1 cellular context compared by ENCODE assay signal in the genomic region with DNA sequence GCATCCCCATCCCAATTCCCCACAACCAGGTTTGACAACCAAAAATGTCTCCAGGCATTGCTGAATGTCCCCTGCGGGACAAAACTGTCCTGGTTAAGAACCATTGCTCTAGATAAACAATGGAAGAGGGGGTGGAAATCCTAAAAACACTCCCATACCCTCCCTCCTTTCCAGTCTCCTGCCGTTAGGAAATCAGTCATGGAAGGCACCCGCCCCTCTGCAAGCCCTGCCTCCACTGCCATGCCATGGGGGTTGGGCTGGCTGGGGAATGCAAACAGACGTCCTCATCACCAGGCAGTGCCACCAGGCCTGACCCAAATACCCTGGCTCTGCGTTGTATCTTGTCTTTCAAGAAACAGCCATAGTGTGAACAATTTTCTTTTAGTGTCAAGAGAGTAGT.
TF ChIP-seq lines count a peak whose summit lies in the region.

No MANE protein-coding gene starts in this region.

TF ChIP-seq in HEK293, 187 proteins besides CTCF, POLR2A, EP300 and RAD21 (continued from another document):
- TF ChIP-seq, protein P1, sequence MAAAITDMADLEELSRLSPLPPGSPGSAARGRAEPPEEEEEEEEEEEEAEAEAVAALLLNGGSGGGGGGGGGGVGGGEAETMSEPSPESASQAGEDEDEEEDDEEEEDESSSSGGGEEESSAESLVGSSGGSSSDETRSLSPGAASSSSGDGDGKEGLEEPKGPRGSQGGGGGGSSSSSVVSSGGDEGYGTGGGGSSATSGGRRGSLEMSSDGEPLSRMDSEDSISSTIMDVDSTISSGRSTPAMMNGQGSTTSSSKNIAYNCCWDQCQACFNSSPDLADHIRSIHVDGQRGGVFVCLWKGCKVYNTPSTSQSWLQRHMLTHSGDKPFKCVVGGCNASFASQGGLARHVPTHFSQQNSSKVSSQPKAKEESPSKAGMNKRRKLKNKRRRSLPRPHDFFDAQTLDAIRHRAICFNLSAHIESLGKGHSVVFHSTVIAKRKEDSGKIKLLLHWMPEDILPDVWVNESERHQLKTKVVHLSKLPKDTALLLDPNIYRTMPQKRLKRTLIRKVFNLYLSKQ (tag by site-specific recombination; IDR thresholded peaks at IDR 0.05; ENCODE audit: borderline replicate concordance): no peak
- TF ChIP-seq ZNF112 (tag by site-specific recombination; IDR thresholded peaks at IDR 0.05) (no peak), ZFP37 (tag by site-specific recombination; IDR thresholded peaks at IDR 0.05) (no peak), ZBTB8A (tag by site-specific recombination; IDR thresholded peaks at IDR 0.05) (no peak), ZNF146 (tag by site-specific recombination; IDR thresholded peaks at IDR 0.05) (no peak), ZNF121 (tag by site-specific recombination; IDR thresholded peaks at IDR 0.05) (no peak), ZNF791 (tag by site-specific recombination; IDR thresholded peaks at IDR 0.05) (no peak), ZNF660 (tag by site-specific recombination; IDR thresholded peaks at IDR 0.05) (no peak), ZEB2 (tag by site-specific recombination; IDR thresholded peaks at IDR 0.05) (no peak), PATZ1 (tag by site-specific recombination; IDR thresholded peaks at IDR 0.05) (no peak), ZSCAN5A (tag by site-specific recombination; IDR thresholded peaks at IDR 0.05) (no peak), SALL2 (tag by site-specific recombination; IDR thresholded peaks at IDR 0.05; ENCODE audit: borderline replicate concordance) (no peak), ZNF529 (tag by site-specific recombination; IDR thresholded peaks at IDR 0.05; ENCODE audit: insufficient replicate concordance) (no peak), OSR2 (tag by site-specific recombination; IDR thresholded peaks at IDR 0.05) (no peak), ZNF707 (tag by site-specific recombination; IDR thresholded peaks at IDR 0.05) (no peak), SCRT1 (tag by site-specific recombination; IDR thresholded peaks at IDR 0.05; ENCODE audit: borderline replicate concordance) (no peak), BCL11B (tag by site-specific recombination; IDR thresholded peaks at IDR 0.05; ENCODE audit: low read depth) (no peak), MYNN (tag by site-specific recombination; IDR thresholded peaks at IDR 0.05; ENCODE audit: borderline replicate concordance) (no peak), ZNF211 (tag by site-specific recombination; IDR thresholded peaks at IDR 0.05; ENCODE audit: low read depth) (no peak), TSHZ1 (tag by site-specific recombination; IDR thresholded peaks at IDR 0.05; ENCODE audit: borderline replicate concordance) (no peak)
- TF ChIP-seq, protein P2, sequence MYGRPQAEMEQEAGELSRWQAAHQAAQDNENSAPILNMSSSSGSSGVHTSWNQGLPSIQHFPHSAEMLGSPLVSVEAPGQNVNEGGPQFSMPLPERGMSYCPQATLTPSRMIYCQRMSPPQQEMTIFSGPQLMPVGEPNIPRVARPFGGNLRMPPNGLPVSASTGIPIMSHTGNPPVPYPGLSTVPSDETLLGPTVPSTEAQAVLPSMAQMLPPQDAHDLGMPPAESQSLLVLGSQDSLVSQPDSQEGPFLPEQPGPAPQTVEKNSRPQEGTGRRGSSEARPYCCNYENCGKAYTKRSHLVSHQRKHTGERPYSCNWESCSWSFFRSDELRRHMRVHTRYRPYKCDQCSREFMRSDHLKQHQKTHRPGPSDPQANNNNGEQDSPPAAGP (tag by site-specific recombination; IDR thresholded peaks at IDR 0.05): no peak
- TF ChIP-seq, protein P3, sequence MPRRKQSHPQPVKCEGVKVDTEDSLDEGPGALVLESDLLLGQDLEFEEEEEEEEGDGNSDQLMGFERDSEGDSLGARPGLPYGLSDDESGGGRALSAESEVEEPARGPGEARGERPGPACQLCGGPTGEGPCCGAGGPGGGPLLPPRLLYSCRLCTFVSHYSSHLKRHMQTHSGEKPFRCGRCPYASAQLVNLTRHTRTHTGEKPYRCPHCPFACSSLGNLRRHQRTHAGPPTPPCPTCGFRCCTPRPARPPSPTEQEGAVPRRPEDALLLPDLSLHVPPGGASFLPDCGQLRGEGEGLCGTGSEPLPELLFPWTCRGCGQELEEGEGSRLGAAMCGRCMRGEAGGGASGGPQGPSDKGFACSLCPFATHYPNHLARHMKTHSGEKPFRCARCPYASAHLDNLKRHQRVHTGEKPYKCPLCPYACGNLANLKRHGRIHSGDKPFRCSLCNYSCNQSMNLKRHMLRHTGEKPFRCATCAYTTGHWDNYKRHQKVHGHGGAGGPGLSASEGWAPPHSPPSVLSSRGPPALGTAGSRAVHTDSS (tag by site-specific recombination; IDR thresholded peaks at IDR 0.05): no peak
TF ChIP-seq in HEK293: peak in this region for 5.
